In the genomic region with DNA sequence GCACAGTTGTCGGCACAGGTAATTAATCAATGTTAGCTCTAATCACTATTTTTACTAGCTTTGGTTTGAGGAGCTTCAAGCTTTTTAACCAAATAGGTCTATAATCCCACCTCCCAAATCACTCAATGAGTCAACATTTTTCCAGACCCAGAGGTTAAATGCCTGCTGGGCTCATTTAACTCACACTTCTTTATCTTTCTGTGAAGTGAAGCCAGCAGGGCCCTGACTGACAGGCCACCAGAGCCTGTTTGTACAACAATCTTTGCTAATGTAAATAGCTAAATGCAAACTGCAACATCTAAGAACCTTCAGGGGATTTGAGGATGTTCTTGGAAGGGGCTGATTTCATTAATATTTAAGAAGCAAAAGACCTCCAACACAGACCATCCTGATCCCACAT, we compare ENCODE assay signal across 30 cellular contexts.
DNase-seq lines count a peak whose midpoint lies in the region; ATAC-seq, FAIRE-seq and TF ChIP-seq lines count a peak whose summit lies in the region.
"Had no signal": no experiment of that assay in that cellular context is flagged by ENCODE, and none has a peak within 500 bp of the region (broad histone marks: within the 10 kb centered on the region; RNA-seq: fewer than 3 reads in every experiment).

No MANE protein-coding gene starts in this region.

- H3K27ac ChIP-seq in pancreas: no peak overlapping the region
- no peak overlapping the region for H3K27ac ChIP-seq in coronary artery
- H3K27ac ChIP-seq: gastrocnemius medialis had no signal

- no peak overlapping the region for H3K4me3 ChIP-seq in pancreas
- no peak overlapping the region for H3K4me3 ChIP-seq in coronary artery
- H3K4me3 ChIP-seq: gastrocnemius medialis had no signal

- TF ChIP-seq CTCF in pancreas (IDR thresholded peaks at IDR 0.05): no peak
- TF ChIP-seq CTCF in coronary artery (IDR thresholded peaks at IDR 0.05): no peak

- H3K27me3 ChIP-seq in pancreas: no peaks in the 10 kb centered on the region
- H3K27me3 ChIP-seq: gastrocnemius medialis had no signal

- no peak for FAIRE-seq in pancreas (lab: Jason Lieb, UNC)
- FAIRE-seq: bronchial epithelial cell, GM12891 had no signal

- intact Hi-C loops in pancreas (cut with DNase I): no loop called here

- H3K36me3 ChIP-seq in pancreas: no peaks in the 10 kb centered on the region
- H3K36me3 ChIP-seq: gastrocnemius medialis had no signal

- DNase-seq in NCI-H1417 (lab: John Stamatoyannopoulos, UW): peak in 2 of 3 experiments; percentile 9 to 37
- DNase-seq in NCI-H1417 treated with DMSO at 0.1 percent for 48 hours (lab: John Stamatoyannopoulos, UW): no peak
- peak; percentile 7 for DNase-seq in NCI-H69 (lab: John Stamatoyannopoulos, UW)
- DNase-seq in iPS-NIHi7 (ENCODE audit: extremely low spot score): peak; percentile 46
- peak in 1 of 6 donors; percentile 28 for DNase-seq in pancreas
- DNase-seq in effector CD8-positive, alpha-beta T cell (lab: John Stamatoyannopoulos, UW): no peak
- no peak for DNase-seq in coronary artery (ENCODE audit: low spot score)
- DNase-seq: 8988T; activated B cell treated with CpG ODN at 0.5 μM for 24 hours; activated CD4-positive, alpha-beta T cell treated with anti-CD3 and anti-CD28 coated beads, Interleukin-2, amount 50 U/mL, for 4 hours; activated naive CD4-positive, alpha-beta T cell treated with Interleukin-2 at 50 U/mL for 16 hours; activated T-cell treated with anti-CD3 and anti-CD28 coated beads, Interleukin-2, amount 50 U/mL, for 72 hours; amniotic stem cell; Calu3; cortex of kidney; EL; gastrocnemius medialis; hippocampal formation; natural killer cell; NCI-H187 treated with DMSO at 0.1 percent for 48 hours; NCI-H526; SIG-M5; stimulated activated CD4-positive, alpha-beta T cell treated with anti-CD3 and anti-CD28 coated beads, Interleukin-15, amount 100 ng/mL, for 24 hours; stimulated activated naive B cell treated with anti-CD40 and anti-IgM and Interleukin-4, amounts not matched to agents 10 μg/mL and 1 μg/mL and 100 μg/mL, for 72 hours; SW 1271; T-helper 9 cell had no signal

- peak; percentile 48 to 95 (median 77) for ATAC-seq in pancreas
- ATAC-seq in HG02938 (IDR thresholded peaks at IDR 0.05; ENCODE audit: unreplicated experiment): no peak
- ATAC-seq: activated T-cell treated with anti-CD3 and anti-CD28 coated beads, Interleukin-2, amount 50 U/mL, for 72 hours; gastrocnemius medialis; natural killer cell; Panc1; stimulated activated naive B cell treated with anti-CD40 and anti-IgM and Interleukin-4, amounts not matched to agents 10 μg/mL and 1 μg/mL and 100 μg/mL, for 72 hours had no signal

- WGBS in pancreas, 2 donors: 18 to 31% methylated on average over 1 of the region's 1 CpG

- H3K9me3 ChIP-seq in pancreas: no peaks in the 10 kb centered on the region
- H3K9me3 ChIP-seq: gastrocnemius medialis had no signal

- H3K4me1 ChIP-seq in pancreas: no peaks in the 10 kb centered on the region

Comparison
In these comparisons a context has a peak if more than half of its experiments do, and no peak if none do; other contexts are left out.
1. DNase-seq: peak in NCI-H1417 (2 of 3), NCI-H69 (single experiment) and iPS-NIHi7 (single experiment); none in NCI-H1417 treated with DMSO at 0.1 percent for 48 hours (single experiment), effector CD8-positive, alpha-beta T cell (single experiment) and coronary artery (single experiment).